ENCODE assay signal across 8 cellular contexts in the genomic region with DNA sequence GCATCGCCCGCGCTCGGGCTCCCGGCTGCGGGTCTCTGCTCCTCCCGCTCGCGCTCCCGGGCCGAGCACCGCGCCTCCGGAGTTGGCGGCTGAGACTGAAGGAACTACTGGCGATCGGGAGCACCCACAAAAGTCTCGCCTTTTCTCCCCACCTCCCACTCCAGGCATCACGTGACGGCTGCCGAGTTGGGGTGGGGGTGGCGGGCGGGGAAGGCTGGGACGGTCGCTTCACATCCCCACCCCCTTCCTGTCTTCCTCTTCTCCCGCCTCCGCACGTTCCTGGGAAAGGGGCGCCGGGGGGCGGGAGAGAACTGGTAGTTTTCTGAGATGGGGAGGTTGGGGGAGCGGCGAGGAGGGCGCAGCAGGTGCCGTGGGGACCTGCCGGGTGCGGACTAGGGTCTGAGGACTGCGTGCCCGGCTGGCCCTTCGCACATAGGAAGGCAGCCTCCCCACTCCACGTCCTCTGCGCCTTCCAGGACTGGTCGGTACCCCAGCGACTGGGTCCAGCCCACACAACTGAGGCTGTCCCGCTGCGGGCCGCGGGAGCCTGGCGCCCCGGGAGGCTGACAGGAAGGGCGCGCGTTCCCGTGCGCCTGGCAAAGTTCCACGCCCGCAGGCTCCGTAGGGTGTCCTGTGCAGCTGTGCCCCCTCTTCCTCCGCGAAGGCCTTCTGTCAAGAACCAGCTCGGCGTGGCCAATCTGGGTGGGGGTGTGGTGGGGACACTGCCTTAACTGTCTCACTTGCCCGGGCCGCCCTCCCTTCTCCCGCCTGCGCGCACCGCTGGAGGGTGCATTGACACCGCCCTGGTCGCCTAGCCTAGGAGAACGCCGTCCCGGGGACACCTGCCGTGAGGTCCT. TPM values are rescaled to one million over a fixed set of nuclear protein-coding genes. Genes with fewer than 3 reads are reported as not detected.
A peak's percentile ranks its signal among the peaks of the same experiment; 100 is the strongest.
DNase-seq lines count a peak whose midpoint lies in the region; ATAC-seq and TF ChIP-seq lines count a peak whose summit lies in the region.

A gene with protein sequence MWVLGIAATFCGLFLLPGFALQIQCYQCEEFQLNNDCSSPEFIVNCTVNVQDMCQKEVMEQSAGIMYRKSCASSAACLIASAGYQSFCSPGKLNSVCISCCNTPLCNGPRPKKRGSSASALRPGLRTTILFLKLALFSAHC (minus strand): TSS at position 102 of the 857 bp plus-strand sequence. CDS start 273 bp downstream, outside the sequence.

- peaks cover 11% of the 10 kb centered on the region; the same call in 1 of the 2 replicates for H3F3A ChIP-seq in PC-9 (ENCODE audit: insufficient read depth, low read depth)

- intact Hi-C loops in PC-9 (cut with micrococcal nuclease; ENCODE audit: unreplicated experiment): loop anchor here (2.0 to 5.0 kb wide), 3 partner anchors 232 to 253 kb away; partner anchors contain the start of gene GPR39

- peak; percentile 40 for ATAC-seq in gastroesophageal sphincter

- H3K4me1 ChIP-seq in PC-9 (replicated peaks; ENCODE audit: insufficient read depth) (peaks cover 12% of the 10 kb centered on the region), gastroesophageal sphincter (peaks cover 0 to 35% (median 25%) of the 10 kb centered on the region in 3 donors), osteoblast (ENCODE audit: insufficient read depth, low read length) (peaks cover 15% of the 10 kb centered on the region)

- CTCF ChIA-PET in PC-9 (lab: Charles Lee): interaction anchor here (0.7 kb wide), 1 partner anchor 368 kb away, joined by 3 read pairs; no protein-coding TSS in a partner anchor

- H3K36me3 ChIP-seq in GM06990 (ENCODE audit: control insufficient read depth, insufficient read depth, low read length) (no peaks in the 10 kb centered on the region), PC-9 (ENCODE audit: low read depth) (no peaks in the 10 kb centered on the region), gastroesophageal sphincter (no peaks in the 10 kb centered on the region), osteoblast (ENCODE audit: insufficient read depth, low read length) (no peaks in the 10 kb centered on the region)

- POLR2A ChIA-PET in PC-9 (lab: Charles Lee; ENCODE audit: unreplicated experiment): no interaction called here

- H4K20me1 ChIP-seq in PC-9 (ENCODE audit: insufficient read depth): no peaks in the 10 kb centered on the region
- H4K20me1 ChIP-seq in osteoblast (ENCODE audit: insufficient read depth, low read length): no peaks in the 10 kb centered on the region

- no peak for TF ChIP-seq EP300 in gastroesophageal sphincter (IDR thresholded peaks at IDR 0.05)

- TF ChIP-seq POLR2A in gastroesophageal sphincter (IDR thresholded peaks at IDR 0.05): no peak

- peak within 1 kb of the TSS; percentile 93 for H3K4me2 ChIP-seq in PC-9
- peak within 1 kb of the TSS; percentile 90 for H3K4me2 ChIP-seq in osteoblast (ENCODE audit: insufficient read depth, low read length)

- no CpG with 5 or more reads among the region's 74 CpGs for WGBS in gastroesophageal sphincter (ENCODE audit: low coverage in 1 of 2), 2 donors

- H3K27me3 ChIP-seq in GM06990 (replicated peaks; ENCODE audit: control insufficient read depth, insufficient read depth, low read length) (no peaks in the 10 kb centered on the region; the same call in 1 of the 2 replicates), PC-9 (ENCODE audit: insufficient read depth, low read depth) (no peaks in the 10 kb centered on the region), gastroesophageal sphincter (peaks cover 57% of the 10 kb centered on the region), osteoblast (ENCODE audit: insufficient read depth, low read length) (peaks cover 7% of the 10 kb centered on the region)

- DNase-seq in GM06990 (ENCODE audit: extremely low read depth, insufficient read length): peak; percentile 11
- DNase-seq in PC-9: peak; percentile 40 to 64
- peak; percentile 80 for DNase-seq in osteoblast (ENCODE audit: insufficient read length, low spot score, missing footprints)
- DNase-seq in NCI-H446 (lab: John Stamatoyannopoulos, UW): no peak
- DNase-seq in NK-92 (lab: John Stamatoyannopoulos, UW; ENCODE audit: unreplicated experiment): no peak
- no peak for DNase-seq in stimulated activated naive CD4-positive, alpha-beta T cell treated with Interleukin-2 at 50 U/mL for 16 hours (lab: John Stamatoyannopoulos, UW)
- DNase-seq in NCI-H1694 (lab: John Stamatoyannopoulos, UW): no peak

- no peaks in the 10 kb centered on the region for H3K9me2 ChIP-seq in PC-9 (ENCODE audit: insufficient read depth)

- no TSS peak for BruUV-seq in PC-9 (replicated peaks; lab: Mats Ljungman, UMichigan)

- H3K79me2 ChIP-seq in PC-9 (ENCODE audit: low read depth) (no peaks in the 10 kb centered on the region), osteoblast (ENCODE audit: insufficient read depth, low read length) (no peaks in the 10 kb centered on the region)

- H3K4me3 ChIP-seq in GM06990 (replicated peaks; ENCODE audit: low read depth, low read length): no peak within 1 kb of the TSS
- peak within 1 kb of the TSS; percentile 75 for H3K4me3 ChIP-seq in PC-9
- H3K4me3 ChIP-seq in gastroesophageal sphincter: peak within 1 kb of the TSS; percentile 34 to 56
- H3K4me3 ChIP-seq in osteoblast (ENCODE audit: insufficient read depth, low read length): peak within 1 kb of the TSS; percentile 71

- H3K9me3 ChIP-seq in PC-9 (ENCODE audit: insufficient read depth, low read depth): no peaks in the 10 kb centered on the region
- no peaks in the 10 kb centered on the region for H3K9me3 ChIP-seq in gastroesophageal sphincter
- H3K9me3 ChIP-seq in osteoblast (ENCODE audit: low read depth, low read length): no peaks in the 10 kb centered on the region

- 0 out of 2 replicates have a peak within 1 kb of the TSS, but pooled peaks have one; percentile 6 for H3K27ac ChIP-seq in PC-9
- no peak within 1 kb of the TSS for H3K27ac ChIP-seq in gastroesophageal sphincter
- H3K27ac ChIP-seq in osteoblast (ENCODE audit: low read depth, low read length): no peak within 1 kb of the TSS

- peak within 1 kb of the TSS; percentile 77 for H2AFZ ChIP-seq in PC-9
- peak within 1 kb of the TSS; percentile 66 for H2AFZ ChIP-seq in osteoblast (ENCODE audit: low read length)

- TF ChIP-seq CTCF in GM06990 (IDR thresholded peaks at IDR 0.05; ENCODE audit: insufficient read depth, low read length, poor library complexity, severe bottlenecking): no peak
- no peak for TF ChIP-seq CTCF in PC-9 (conservative IDR thresholded peaks at IDR 0.05)
- TF ChIP-seq CTCF in gastroesophageal sphincter (IDR thresholded peaks at IDR 0.05): no peak
- TF ChIP-seq CTCF in osteoblast (IDR thresholded peaks at IDR 0.05; ENCODE audit: extremely low read depth, low read depth, low read length): no peak

RNA-seq across cellular contexts. Expression of the gene that starts here (rescaled TPM):
- 5.1 and 10.3 TPM in 2 replicates for total RNA-seq in PC-9 (2021)
- total RNA-seq in gastroesophageal sphincter: 1 to 10 TPM in 2 of 4 donors, under 1 TPM in 1, not detected in 1; 0.62 to 4.2 (median 1.1) TPM
- total RNA-seq in osteoblast: 2.5 and 5.9 TPM in 2 replicates

Comparison
In these comparisons a context has a peak if more than half of its experiments do, and no peak if none do; other contexts are left out.
1. DNase-seq: peak in GM06990 (single experiment), PC-9 (2 of 2) and osteoblast (single experiment); none in NCI-H446 (0 of 2), NK-92 (single experiment), stimulated activated naive CD4-positive, alpha-beta T cell treated with Interleukin-2 at 50 U/mL for 16 hours (single experiment) and NCI-H1694 (single experiment).